Comparison of ENCODE assay signal across 8 cellular contexts in genomic region chr15:70761931-70762468, GRCh38. TPM values are rescaled to one million over a fixed set of nuclear protein-coding genes. Genes with fewer than 3 reads are reported as not detected.
DNase-seq lines count a peak whose midpoint lies in the region; ATAC-seq and TF ChIP-seq lines count a peak whose summit lies in the region.

No MANE protein-coding gene starts in this region.

- no peaks in the 10 kb centered on the region for H3K9me3 ChIP-seq in HUES64 (ENCODE audit: insufficient read depth, low read depth, low read length)
- H3K9me3 ChIP-seq in muscle layer of colon (ENCODE audit: low read length): no peaks in the 10 kb centered on the region

- H3K4me1 ChIP-seq in HUES64 (ENCODE audit: insufficient read depth, low read length) (peaks cover 29% of the 10 kb centered on the region), muscle layer of colon (ENCODE audit: insufficient read depth, low read length) (peaks cover 6% of the 10 kb centered on the region)

- H3K27me3 ChIP-seq in HUES64 (ENCODE audit: insufficient read depth, low read length): peaks cover 8% of the 10 kb centered on the region; the same call in 1 of the 2 replicates
- H3K27me3 ChIP-seq in muscle layer of colon (ENCODE audit: control insufficient read depth in 1 of 2, insufficient read depth in 2 of 2, low read length in 2 of 2): no peaks in the 10 kb centered on the region

- H3K9ac ChIP-seq in HUES64 (ENCODE audit: low read depth, low read length) (peak overlapping the region; percentile 73), muscle layer of colon (ENCODE audit: low read length) (peak overlapping the region; percentile 19)

- H3K36me3 ChIP-seq in HUES64 (ENCODE audit: insufficient read depth, low read length) (no peaks in the 10 kb centered on the region), muscle layer of colon (ENCODE audit: insufficient read depth, low read length) (no peaks in the 10 kb centered on the region)

- no peak for DNase-seq in cortex of kidney (lab: John Stamatoyannopoulos, UW)
- DNase-seq in foreskin melanocyte: no peak

- WGBS in HUES64: 15% methylated on average over 2 of the region's 7 CpGs

- ATAC-seq in HG03095 (IDR thresholded peaks at IDR 0.05; ENCODE audit: unreplicated experiment): no peak
- ATAC-seq in HG02759 (IDR thresholded peaks at IDR 0.05; ENCODE audit: unreplicated experiment): no peak

- no peak for TF ChIP-seq CTCF in 22Rv1 (IDR thresholded peaks at IDR 0.05)

- H3K4me3 ChIP-seq in HUES64 (ENCODE audit: low read length) (peak overlapping the region; percentile 88), muscle layer of colon (ENCODE audit: low read depth in 1 of 2, low read length in 2 of 2) (peak overlapping the region; percentile 73 to 87)

- peak overlapping the region; percentile 91 for H3K27ac ChIP-seq in 22Rv1
- H3K27ac ChIP-seq in HUES64 (ENCODE audit: low read depth, low read length): no peak overlapping the region
- peak overlapping the region; percentile 49 for H3K27ac ChIP-seq in cingulate gyrus (ENCODE audit: low read depth, low read length)
- H3K27ac ChIP-seq in muscle layer of colon (ENCODE audit: low read depth, low read length): no peak overlapping the region

RNA-seq across cellular contexts. Expression of gene UACA, which starts 1.4 kb away (rescaled TPM):
- 19.1 TPM for polyA plus RNA-seq in HUES64 (2013, experiment 1 of 2)
- 28.1 TPM for polyA plus RNA-seq in HUES64 (2013, experiment 2 of 2)

Comparison
In these comparisons a context has a peak if more than half of its experiments do, and no peak if none do; other contexts are left out.
1. H3K27ac ChIP-seq: peak in 22Rv1 (single experiment) and cingulate gyrus (single experiment); none in HUES64 (single experiment) and muscle layer of colon (single experiment).